ENCODE assay signal across 8 cellular contexts in genomic region chr18:76821356-76821874, GRCh38. TPM values are rescaled to one million over a fixed set of nuclear protein-coding genes. Genes with fewer than 3 reads are reported as not detected.
DNase-seq lines count a peak whose midpoint lies in the region; ATAC-seq and TF ChIP-seq lines count a peak whose summit lies in the region.

No MANE protein-coding gene starts in this region.

- peaks cover 8% of the 10 kb centered on the region for H3K36me3 ChIP-seq in OCI-LY3 (replicated peaks; ENCODE audit: low read depth, low read length)

- peaks cover 85% of the 10 kb centered on the region for H3K79me2 ChIP-seq in OCI-LY3 (ENCODE audit: low read length)

- no peak for ATAC-seq in activated CD8-positive, alpha-beta memory T cell treated with anti-CD3 and anti-CD28 coated beads, Interleukin-2, amount 10 ng/mL, durations not matched to agents 7 days and 5 days
- no peak for ATAC-seq in HG02678 (IDR thresholded peaks at IDR 0.05; ENCODE audit: unreplicated experiment)

- H2AFZ ChIP-seq in OCI-LY3 (ENCODE audit: low read depth, low read length) = peak overlapping the region; percentile 84

- H3K4me1 Mint-ChIP-seq in activated CD8-positive, alpha-beta memory T cell treated with anti-CD3 and anti-CD28 coated beads, Interleukin-2, amount 10 ng/mL, durations not matched to agents 7 days and 5 days = peaks cover 45% of the 10 kb centered on the region
- peaks cover 27% of the 10 kb centered on the region for H3K4me1 Mint-ChIP-seq in nephron

- H3K4me2 ChIP-seq in OCI-LY3 (ENCODE audit: low read length) = peak overlapping the region; percentile 82

- CTCF ChIA-PET in activated CD8-positive, alpha-beta memory T cell treated with anti-CD3 and anti-CD28 coated beads, Interleukin-2, amount 10 ng/mL, durations not matched to agents 7 days and 5 days (lab: Charles Lee) = interaction anchor here (1.0 to 6.5 kb wide), 6 partner anchors 19 to 191 kb away, joined by 3 to 57 read pairs (median 4); no protein-coding TSS in a partner anchor

- H3K9me3 ChIP-seq in OCI-LY3 (ENCODE audit: insufficient read depth, low read length) = no peaks in the 10 kb centered on the region

- peak overlapping the region; percentile 89 for H3K4me3 ChIP-seq in OCI-LY3 (ENCODE audit: low read length)

- TF ChIP-seq CTCF in OCI-LY3 (IDR thresholded peaks at IDR 0.05; ENCODE audit: low read depth, low read length) = no peak
- no peak for TF ChIP-seq CTCF in nephron (IDR thresholded peaks at IDR 0.05; ENCODE audit: unreplicated experiment in 3 of 3)

- H3K27ac ChIP-seq in OCI-LY3 (ENCODE audit: low read length) = peak overlapping the region; percentile 68

- peaks cover 20% of the 10 kb centered on the region for H3K36me3 Mint-ChIP-seq in activated CD8-positive, alpha-beta memory T cell treated with anti-CD3 and anti-CD28 coated beads, Interleukin-2, amount 10 ng/mL, durations not matched to agents 7 days and 5 days
- peaks cover 22% of the 10 kb centered on the region for H3K36me3 Mint-ChIP-seq in nephron (ENCODE audit: low read depth)

- H3K27ac Mint-ChIP-seq in activated CD8-positive, alpha-beta memory T cell treated with anti-CD3 and anti-CD28 coated beads, Interleukin-2, amount 10 ng/mL, durations not matched to agents 7 days and 5 days = peak overlapping the region; percentile 91
- peak overlapping the region; percentile 79 to 95 (median 92) for H3K27ac Mint-ChIP-seq in nephron

- H3K9me3 Mint-ChIP-seq in activated CD8-positive, alpha-beta memory T cell treated with anti-CD3 and anti-CD28 coated beads, Interleukin-2, amount 10 ng/mL, durations not matched to agents 7 days and 5 days (ENCODE audit: low read depth) = no peaks in the 10 kb centered on the region
- H3K9me3 Mint-ChIP-seq in nephron = no peaks in the 10 kb centered on the region

- peak overlapping the region; percentile 90 for H3K9ac ChIP-seq in OCI-LY3 (ENCODE audit: low read length)

- peak overlapping the region; percentile 89 for H3K4me3 Mint-ChIP-seq in activated CD8-positive, alpha-beta memory T cell treated with anti-CD3 and anti-CD28 coated beads, Interleukin-2, amount 10 ng/mL, durations not matched to agents 7 days and 5 days
- H3K4me3 Mint-ChIP-seq in nephron = peak overlapping the region; percentile 93 to 95 (median 94)

- H3K4me1 ChIP-seq in OCI-LY3 (ENCODE audit: low read length) = peaks cover 37% of the 10 kb centered on the region

- no peaks in the 10 kb centered on the region for H3K27me3 ChIP-seq in OCI-LY3 (ENCODE audit: low read depth, low read length)

- peaks cover 10% of the 10 kb centered on the region; the same call in 1 of the 2 replicates for H4K20me1 ChIP-seq in OCI-LY3 (ENCODE audit: insufficient read depth, low read length)

- H3K27me3 Mint-ChIP-seq in activated CD8-positive, alpha-beta memory T cell treated with anti-CD3 and anti-CD28 coated beads, Interleukin-2, amount 10 ng/mL, durations not matched to agents 7 days and 5 days = no peaks in the 10 kb centered on the region
- H3K27me3 Mint-ChIP-seq in nephron (ENCODE audit: low read depth) = no peaks in the 10 kb centered on the region

- no peak for DNase-seq in activated CD8-positive, alpha-beta memory T cell treated with anti-CD3 and anti-CD28 coated beads, Interleukin-2, amount 10 ng/mL, durations not matched to agents 7 days and 5 days
- DNase-seq in activated CD8-positive, alpha-beta memory T cell treated with anti-CD3 and anti-CD28 coated beads for 24 hours = no peak
- DNase-seq in dermis blood vessel endothelial cell (peak; percentile 19), AML-193 (lab: John Stamatoyannopoulos, UW) (no peak), middle frontal gyrus (ENCODE audit: extremely low spot score, low spot score) (no peak)

RNA-seq across cellular contexts. Expression of gene ZNF236, which starts 0.9 kb away (rescaled TPM):
- 10 to 100 TPM; 16.8 to 22.9 TPM for total RNA-seq in activated CD8-positive, alpha-beta memory T cell treated with anti-CD3 and anti-CD28 coated beads, Interleukin-2, amount 10 ng/mL, durations not matched to agents 7 days and 5 days
- 7.4 and 9.2 TPM in 2 replicates for total RNA-seq in dermis blood vessel endothelial cell
